In the genomic region with DNA sequence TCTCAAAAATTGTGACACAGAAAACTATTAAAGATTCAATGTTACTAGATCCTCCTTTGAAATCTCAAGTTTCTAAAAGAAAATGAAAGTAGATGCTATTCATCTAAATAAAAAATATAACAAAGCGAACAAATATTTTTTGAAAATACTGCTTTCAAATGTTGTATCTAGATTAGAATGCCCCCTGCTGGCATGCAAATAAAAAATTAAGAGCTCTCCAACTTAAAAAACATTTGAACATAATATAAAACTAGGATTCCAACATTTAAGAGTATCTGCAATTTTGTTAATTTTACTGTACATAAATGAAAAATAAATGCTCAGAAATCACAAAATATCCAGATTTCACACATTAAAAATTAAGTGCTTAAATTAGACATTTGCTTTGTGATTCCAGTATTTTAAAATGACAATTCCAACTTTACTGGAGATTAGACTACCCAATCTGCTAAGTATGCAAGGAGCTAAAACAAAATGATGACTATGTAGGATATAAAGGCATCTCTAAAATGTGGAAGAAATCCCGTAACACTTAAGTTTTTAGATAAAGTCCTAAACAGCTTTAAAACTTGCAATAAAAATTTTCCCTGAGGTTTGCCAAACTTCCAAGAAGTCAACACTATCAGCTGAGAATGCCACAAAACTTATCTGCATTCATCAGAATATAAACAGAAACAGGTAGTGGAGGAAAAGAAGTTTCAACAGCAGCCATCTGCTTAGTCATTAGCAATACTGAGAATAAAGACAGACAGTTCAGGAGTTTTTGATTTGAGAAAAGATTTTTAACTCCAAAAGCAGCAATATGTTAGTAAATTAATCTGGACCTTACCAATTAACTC, we compare ENCODE assay signal across 8 cellular contexts. TPM values are rescaled to one million over a fixed set of nuclear protein-coding genes. Genes with fewer than 3 reads are reported as not detected.
DNase-seq lines count a peak whose midpoint lies in the region; ATAC-seq and TF ChIP-seq lines count a peak whose summit lies in the region.

No MANE protein-coding gene starts in this region.

- no peak for DNase-seq in GM13977 (ENCODE audit: low spot score)
- no peak for DNase-seq in T-helper 2 cell treated with Interferon-gamma antibody and Interleukin-4, amounts not matched to agents 5 μg/mL and 100 μg/mL, for 36 hours (ENCODE audit: low spot score)
- peak; percentile 6 for DNase-seq in hepatocyte (ENCODE audit: low spot score)
- no peak for DNase-seq in COLO668 (lab: John Stamatoyannopoulos, UW; ENCODE audit: unreplicated experiment)
- DNase-seq in T1000 (lab: John Stamatoyannopoulos, UW): no peak

- H3K9me3 ChIP-seq in hepatocyte (ENCODE audit: low read depth): no peaks in the 10 kb centered on the region

- H3K4me2 ChIP-seq in hepatocyte: no peak overlapping the region

- TF ChIP-seq CTCF in GM13977 (IDR thresholded peaks at IDR 0.05; ENCODE audit: extremely low read depth, insufficient read depth, missing control alignments) (peak; percentile 21), hepatocyte (IDR thresholded peaks at IDR 0.05; ENCODE audit: poor library complexity) (peak; percentile 54)

- H4K20me1 ChIP-seq in hepatocyte (ENCODE audit: insufficient read depth, poor library complexity, severe bottlenecking): peaks cover 67% of the 10 kb centered on the region

- H3K27ac ChIP-seq in ACC112 (ENCODE audit: low read depth, low read length) (peak overlapping the region; percentile 5), hepatocyte (no peak overlapping the region)

- WGBS in hepatocyte (ENCODE audit: low lambda C conversion rate, missing lambda C conversion rate): 80% methylated on average over 2 of the region's 2 CpGs

- peaks cover 43% of the 10 kb centered on the region for H3K4me1 Mint-ChIP-seq in T-helper 2 cell treated with Interferon-gamma antibody and Interleukin-4, amounts not matched to agents 5 μg/mL and 100 μg/mL, for 36 hours (ENCODE audit: low read depth)

- H3K36me3 Mint-ChIP-seq in T-helper 2 cell treated with Interferon-gamma antibody and Interleukin-4, amounts not matched to agents 5 μg/mL and 100 μg/mL, for 36 hours (ENCODE audit: low read depth): peaks cover 54% of the 10 kb centered on the region

- H3K4me3 ChIP-seq in ACC112 (ENCODE audit: low read depth, low read length) (no peak overlapping the region), hepatocyte (no peak overlapping the region)

- H3K27me3 Mint-ChIP-seq in T-helper 2 cell treated with Interferon-gamma antibody and Interleukin-4, amounts not matched to agents 5 μg/mL and 100 μg/mL, for 36 hours (ENCODE audit: low read depth): no peaks in the 10 kb centered on the region

- no peak overlapping the region for H2AFZ ChIP-seq in ACC112 (ENCODE audit: low read length, unreplicated experiment)
- no peak overlapping the region for H2AFZ ChIP-seq in hepatocyte

- H3K9me3 Mint-ChIP-seq in T-helper 2 cell treated with Interferon-gamma antibody and Interleukin-4, amounts not matched to agents 5 μg/mL and 100 μg/mL, for 36 hours: no peaks in the 10 kb centered on the region

- ATAC-seq in HG03520 (IDR thresholded peaks at IDR 0.05; ENCODE audit: unreplicated experiment): no peak
- ATAC-seq in GM21360 (IDR thresholded peaks at IDR 0.05; ENCODE audit: unreplicated experiment): no peak

- no peak overlapping the region for H3K4me3 Mint-ChIP-seq in T-helper 2 cell treated with Interferon-gamma antibody and Interleukin-4, amounts not matched to agents 5 μg/mL and 100 μg/mL, for 36 hours

- H3K4me1 ChIP-seq in ACC112 (ENCODE audit: control insufficient read depth, insufficient read depth, low read length, unreplicated experiment) (peaks cover 26% of the 10 kb centered on the region), hepatocyte (ENCODE audit: insufficient read depth) (peaks cover 9% of the 10 kb centered on the region)

- in situ Hi-C loops in GM13977 (cut with MboI; ENCODE audit: low pct_unique_long_range_greater_than_20kb, low sequenced_read_pairs, unreplicated experiment): no loop called here

- H3K79me2 ChIP-seq in ACC112 (ENCODE audit: control insufficient read depth, insufficient read depth, low read length, unreplicated experiment) (peaks cover 86% of the 10 kb centered on the region), hepatocyte (peaks cover 88% of the 10 kb centered on the region)

- H3K27me3 ChIP-seq in ACC112 (ENCODE audit: insufficient read depth, low read length) (no peaks in the 10 kb centered on the region), hepatocyte (no peaks in the 10 kb centered on the region)

- H3K36me3 ChIP-seq in ACC112 (ENCODE audit: insufficient read depth, low read length) (peaks cover 41% of the 10 kb centered on the region), hepatocyte (replicated peaks; ENCODE audit: insufficient read depth, low read depth) (no peaks in the 10 kb centered on the region)

- no peaks in the 10 kb centered on the region for H3K9me2 ChIP-seq in hepatocyte (replicated peaks; ENCODE audit: insufficient read depth)

- peak overlapping the region; percentile 36 for H3K27ac Mint-ChIP-seq in T-helper 2 cell treated with Interferon-gamma antibody and Interleukin-4, amounts not matched to agents 5 μg/mL and 100 μg/mL, for 36 hours

RNA-seq across cellular contexts. Expression of gene DHX15, which starts 32.6 kb away (rescaled TPM):
- 180 and 188 TPM in 2 replicates for total RNA-seq in hepatocyte
- 88.1 and 88.4 TPM in 2 replicates for polyA plus RNA-seq in hepatocyte
